In the genomic region with DNA sequence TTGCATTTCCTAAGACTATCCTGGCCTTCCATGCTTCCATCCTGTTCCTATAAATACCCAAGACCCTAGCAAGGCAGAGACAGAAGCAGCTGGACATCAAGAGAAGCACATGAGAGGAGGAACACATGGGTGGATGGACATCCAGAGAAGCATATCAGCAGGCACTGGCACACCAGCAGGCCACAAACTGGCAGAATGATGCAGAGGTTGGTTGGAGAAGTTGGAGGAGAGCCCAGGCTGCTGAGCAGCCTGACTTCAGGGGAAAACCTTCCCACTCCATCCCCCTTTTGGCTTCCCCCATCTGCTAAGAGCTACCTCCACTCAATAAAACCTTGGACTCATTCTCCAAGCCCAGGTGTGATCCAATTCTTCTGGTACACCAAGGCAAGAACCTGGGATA, we compare ENCODE assay signal across 23 cellular contexts.
"Had no signal": no experiment of that assay in that cellular context is flagged by ENCODE, and none has a peak within 500 bp of the region (broad histone marks: within the 10 kb centered on the region; RNA-seq: fewer than 3 reads in every experiment).

No MANE protein-coding gene starts in this region.

- H3K9me3 ChIP-seq: esophagus muscularis mucosa, gastroesophageal sphincter, left lung, lower lobe of right lung, mucosa of descending colon had no signal

- H3K27ac ChIP-seq: coronary artery, dorsolateral prefrontal cortex, esophagus muscularis mucosa, foreskin keratinocyte, gastroesophageal sphincter, heart left ventricle, hepatocyte, left lung, lower lobe of right lung had no signal

- H3K4me1 ChIP-seq: esophagus muscularis mucosa, foreskin keratinocyte, gastroesophageal sphincter, heart left ventricle, left lung, lower lobe of right lung had no signal

- H3K36me3 ChIP-seq: esophagus muscularis mucosa, gastroesophageal sphincter, heart left ventricle, left lung, lower lobe of right lung had no signal

- H3K4me3 ChIP-seq: coronary artery, dorsolateral prefrontal cortex, esophagus muscularis mucosa, gastroesophageal sphincter, heart left ventricle, hepatocyte, left lung, lower lobe of right lung, mucosa of descending colon had no signal

- DNase-seq: dermis blood vessel endothelial cell; dorsolateral prefrontal cortex; effector CD4-positive, alpha-beta T cell; effector memory CD4-positive, alpha-beta T cell; foreskin keratinocyte; heart left ventricle; hypothalamus; immature natural killer cell; islet precursor cell; left cardiac atrium; left lung; left ventricle myocardium superior; lower lobe of right lung; mesenchymal stem cell; mucosa of descending colon; naive B cell had no signal

- FAIRE-seq: colon, endothelial cell of umbilical vein, frontal cortex had no signal
